Comparison of ENCODE assay signal across 19 cellular contexts in genomic region chr3:69110941-69111546, GRCh38.
"Had no signal": no experiment of that assay in that cellular context is flagged by ENCODE, and none has a peak within 500 bp of the region (broad histone marks: within the 10 kb centered on the region; RNA-seq: fewer than 3 reads in every experiment).

No MANE protein-coding gene starts in this region.

- H3K36me3 ChIP-seq: thoracic aorta had no signal

- DNase-seq: activated CD4-positive, alpha-beta T cell treated with anti-CD3 and anti-CD28 coated beads for 1 hour; activated CD4-positive, alpha-beta T cell treated with anti-CD3 and anti-CD28 coated beads, Interleukin-2, amount 50 U/mL, for 48 hours; activated CD8-positive, alpha-beta memory T cell treated with anti-CD3 and anti-CD28 coated beads, Interleukin-2, amount 10 ng/mL, durations not matched to agents 7 days and 5 days; activated gamma-delta T cell treated with Interleukin-2 at 50 U/mL for 16 hours; activated naive CD8-positive, alpha-beta T cell treated with anti-CD3 and anti-CD28 coated beads for 36 hours; activated T-cell treated with anti-CD3 and anti-CD28 coated beads, Interleukin-2, amount 50 U/mL, for 4 hours; anterior cingulate cortex; cerebellar nuclear complex; dorsolateral prefrontal cortex; left cardiac atrium; natural killer cell; nucleus accumbens; right cardiac atrium; stimulated activated CD4-positive, alpha-beta T cell treated with anti-CD3 and anti-CD28 coated beads, Interleukin-12 subunit alpha, Interleukin-12 subunit beta, amount 100 ng/mL, for 4 hours; stimulated activated CD4-positive, alpha-beta T cell treated with anti-CD3 and anti-CD28 coated beads, Interleukin-2, amount 100 ng/mL, for 48 hours; stomach; T-helper 9 cell had no signal

- ATAC-seq: activated CD8-positive, alpha-beta memory T cell treated with anti-CD3 and anti-CD28 coated beads, Interleukin-2, amount 10 ng/mL, durations not matched to agents 7 days and 5 days; activated T-cell treated with anti-CD3 and anti-CD28 coated beads, Interleukin-2, amount 50 U/mL, for 4 hours; left cardiac atrium; right cardiac atrium had no signal

- H3K9me3 ChIP-seq: mucosa of descending colon, stomach, thoracic aorta had no signal

- H3K4me3 ChIP-seq: dorsolateral prefrontal cortex, mucosa of descending colon, stomach, thoracic aorta had no signal

- H3K36me3 Mint-ChIP-seq: activated naive CD8-positive, alpha-beta T cell treated with anti-CD3 and anti-CD28 coated beads for 36 hours had no signal

- H3K27ac Mint-ChIP-seq: activated CD8-positive, alpha-beta memory T cell treated with anti-CD3 and anti-CD28 coated beads, Interleukin-2, amount 10 ng/mL, durations not matched to agents 7 days and 5 days; activated naive CD8-positive, alpha-beta T cell treated with anti-CD3 and anti-CD28 coated beads for 36 hours; natural killer cell had no signal

- H3K27me3 ChIP-seq: dorsolateral prefrontal cortex, stomach had no signal

- H3K9me3 Mint-ChIP-seq: activated naive CD8-positive, alpha-beta T cell treated with anti-CD3 and anti-CD28 coated beads for 36 hours; activated T-cell treated with anti-CD3 and anti-CD28 coated beads, Interleukin-2, amount 50 U/mL, for 4 hours; natural killer cell had no signal

- H3K4me3 Mint-ChIP-seq: activated CD8-positive, alpha-beta memory T cell treated with anti-CD3 and anti-CD28 coated beads, Interleukin-2, amount 10 ng/mL, durations not matched to agents 7 days and 5 days; activated naive CD8-positive, alpha-beta T cell treated with anti-CD3 and anti-CD28 coated beads for 36 hours; activated T-cell treated with anti-CD3 and anti-CD28 coated beads, Interleukin-2, amount 50 U/mL, for 4 hours; natural killer cell had no signal

- H3K27me3 Mint-ChIP-seq: activated CD8-positive, alpha-beta memory T cell treated with anti-CD3 and anti-CD28 coated beads, Interleukin-2, amount 10 ng/mL, durations not matched to agents 7 days and 5 days; activated naive CD8-positive, alpha-beta T cell treated with anti-CD3 and anti-CD28 coated beads for 36 hours had no signal

- H3K4me1 Mint-ChIP-seq: natural killer cell had no signal

- H3K27ac ChIP-seq: stomach, thoracic aorta had no signal
